Comparison of ENCODE assay signal across 8 cellular contexts in the genomic region with DNA sequence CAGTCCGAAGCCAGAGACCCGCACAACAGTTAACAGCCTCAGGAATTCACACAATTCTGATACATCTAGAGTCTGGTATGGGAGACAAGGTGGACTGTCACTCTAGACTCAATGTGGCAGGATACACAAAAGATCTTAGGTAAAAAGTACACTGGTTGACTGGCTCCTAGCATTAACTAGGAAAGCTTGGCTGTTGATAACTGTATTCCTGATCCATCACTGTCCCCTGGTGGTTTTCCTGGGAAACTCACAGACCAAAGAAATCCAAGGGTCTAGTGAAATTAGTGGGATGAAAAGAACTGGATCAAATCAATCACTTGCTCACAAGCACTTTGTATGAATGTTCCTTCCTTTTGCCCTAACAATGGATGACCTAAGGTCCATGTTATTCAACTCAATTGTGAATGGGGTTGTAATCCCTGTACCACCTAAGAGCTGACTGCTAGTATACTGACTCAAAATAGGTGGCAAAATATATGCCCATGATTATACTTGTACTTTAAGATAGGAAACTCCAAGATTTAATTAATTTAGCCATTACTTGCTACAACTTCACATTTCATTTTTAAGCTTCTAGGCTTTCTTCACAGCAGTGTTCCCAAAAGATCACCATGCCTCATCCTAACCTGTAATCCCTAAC. TPM values are rescaled to one million over a fixed set of nuclear protein-coding genes. Genes with fewer than 3 reads are reported as not detected.
DNase-seq lines count a peak whose midpoint lies in the region; ATAC-seq, FAIRE-seq and TF ChIP-seq lines count a peak whose summit lies in the region.

No MANE protein-coding gene starts in this region.

- peaks cover 0 to 3% (median 0%) of the 10 kb centered on the region in 4 experiments; a peak in 2 of 7 replicates for H3K4me1 ChIP-seq in H1 (replicated peaks in 1 of 4; ENCODE audit: control insufficient read depth in 3 of 4, insufficient read depth in 4 of 4, low read length in 3 of 4)
- H3K4me1 ChIP-seq in trophoblast cell (ENCODE audit: control insufficient read depth in 1 of 2, insufficient read depth in 2 of 2, low read length in 2 of 2) = peaks cover 2 to 8% of the 10 kb centered on the region in 2 experiments
- peaks cover 0 to 2% of the 10 kb centered on the region in 2 donors for H3K4me1 ChIP-seq in aorta (ENCODE audit: control insufficient read depth in 1 of 2, insufficient read depth in 2 of 2, low read length in 2 of 2)

- no peaks in the 10 kb centered on the region for H3K27me3 Mint-ChIP-seq in T-helper 17 cell

- no peak overlapping the region for H3K56ac ChIP-seq in H1 (replicated peaks; ENCODE audit: insufficient read length, low read depth, low read length)

- TF ChIP-seq POLR2A in H1 (IDR thresholded peaks at IDR 0.05; ENCODE audit: control extremely low read depth in 1 of 2, low read depth in 2 of 2, low read length in 2 of 2) = no peak

- peaks cover 3% of the 10 kb centered on the region for H3K4me1 Mint-ChIP-seq in T-helper 17 cell

- H3K4me3 Mint-ChIP-seq in T-helper 17 cell = no peak overlapping the region

- H2BK20ac ChIP-seq in H1 (ENCODE audit: low read length) = no peak overlapping the region

- H2AFZ ChIP-seq in H1 (ENCODE audit: low read length) = no peak overlapping the region
- H2AFZ ChIP-seq in trophoblast cell (ENCODE audit: insufficient read depth, low read length, poor library complexity) = no peak overlapping the region

- TF ChIP-seq EP300 in H1 (IDR thresholded peaks at IDR 0.05; ENCODE audit: borderline replicate concordance in 1 of 2, low read depth in 2 of 2, low read length in 2 of 2) = no peak

- H2BK5ac ChIP-seq in H1 (ENCODE audit: low read depth, low read length) (no peak overlapping the region), trophoblast cell (ENCODE audit: low read depth, low read length, poor library complexity) (no peak overlapping the region)

- intact Hi-C loops in aorta (cut with DNase I) = no loop called here

- peaks cover 7% of the 10 kb centered on the region for H3K36me3 Mint-ChIP-seq in T-helper 17 cell (ENCODE audit: low read depth)

- H3K79me2 ChIP-seq in H1 (ENCODE audit: control insufficient read depth in 1 of 2, insufficient read depth in 2 of 2, low read length in 2 of 2) (no peaks in the 10 kb centered on the region), trophoblast cell (ENCODE audit: control insufficient read depth, insufficient read depth, low read length, poor library complexity) (no peaks in the 10 kb centered on the region)

- TF ChIP-seq CTCF in GM06990 (IDR thresholded peaks at IDR 0.05; ENCODE audit: insufficient read depth, low read length, poor library complexity, severe bottlenecking) (peak; percentile 32), H1 (IDR thresholded peaks at IDR 0.05; ENCODE audit: control extremely low read depth in 1 of 3, insufficient read depth in 1 of 3, low read depth in 1 of 3, low read length in 3 of 3) (peak in 2 of 3 experiments; percentile 92 to 93; a peak in 3 of 4 replicates)

- H3K27ac ChIP-seq in H1 (ENCODE audit: low read depth, low read length) (no peak overlapping the region), trophoblast cell (ENCODE audit: low read depth, low read length) (peak overlapping the region; percentile 72), aorta (ENCODE audit: low read depth in 1 of 2, low read length in 2 of 2) (no peak overlapping the region)

- H3K9ac ChIP-seq in H1 (replicated peaks in 1 of 4; ENCODE audit: extremely low read depth in 1 of 4, low read depth in 3 of 4, low read length in 3 of 4) (no peak overlapping the region), trophoblast cell (ENCODE audit: low read length) (no peak overlapping the region)

- WGBS in H1 (ENCODE audit: extremely low coverage in 1 of 2, insufficient coverage in 1 of 2, insufficient read length in 1 of 2, insufficient replicate concordance in 2 of 2, low coverage in 1 of 2, low lambda C conversion rate in 2 of 2, missing lambda C conversion rate in 1 of 2), 2 experiments = 89% methylated on average over 2 of the region's 2 CpGs; no CpG with 5 or more reads in 1 of the 2 experiments
- no CpG with 5 or more reads among the region's 2 CpGs for WGBS in trophoblast cell (ENCODE audit: extremely low coverage, insufficient coverage, insufficient read length)
- 93 to 96% methylated on average over 2 of the region's 2 CpGs for WGBS in aorta, 2 donors

- H2BK120ac ChIP-seq in H1 (replicated peaks; ENCODE audit: low read depth, low read length) (no peak overlapping the region), trophoblast cell (ENCODE audit: insufficient read depth, low read length, poor library complexity) (no peak overlapping the region)

- H3K36me3 ChIP-seq in GM06990 (ENCODE audit: control insufficient read depth, insufficient read depth, low read length) (peaks cover 2% of the 10 kb centered on the region; the same call in 1 of the 2 replicates), H1 (ENCODE audit: control insufficient read depth in 2 of 4, insufficient read depth in 4 of 4, low read length in 3 of 4) (peaks cover under 1 to 67% (median 28%) of the 10 kb centered on the region in 4 experiments), trophoblast cell (ENCODE audit: control insufficient read depth in 1 of 2, insufficient read depth in 2 of 2, low read length in 2 of 2) (peaks cover 18 to 24% of the 10 kb centered on the region in 2 experiments), aorta (ENCODE audit: control insufficient read depth in 1 of 2, insufficient read depth in 2 of 2, low read length in 1 of 2) (peaks cover 2 to 11% of the 10 kb centered on the region in 2 donors)

- no peak overlapping the region for H3K4me2 ChIP-seq in H1 (ENCODE audit: insufficient read depth in 1 of 2, low read depth in 2 of 2, low read length in 2 of 2)
- H3K4me2 ChIP-seq in trophoblast cell (ENCODE audit: low read length) = no peak overlapping the region

- CTCF ChIA-PET in H1 (lab: Charles Lee; ENCODE audit: partially characterized antibody) = interaction anchor here (0.6 to 12.6 kb wide), 36 partner anchors 12 to 738 kb away, joined by 3 to 181 read pairs (median 6); a partner anchor contains a TSS

- no peak overlapping the region for H4K12ac ChIP-seq in trophoblast cell (ENCODE audit: low read depth, low read length)

- no peak overlapping the region for H3K27ac Mint-ChIP-seq in T-helper 17 cell

- H3K79me1 ChIP-seq in H1 (ENCODE audit: low read depth, low read length) (no peaks in the 10 kb centered on the region), trophoblast cell (ENCODE audit: low read length) (no peaks in the 10 kb centered on the region)

- H3K23ac ChIP-seq in H1 (ENCODE audit: insufficient read length) (no peak overlapping the region), trophoblast cell (ENCODE audit: low read length) (no peak overlapping the region)

- no peaks in the 10 kb centered on the region for H3K23me2 ChIP-seq in H1 (ENCODE audit: low read depth, low read length)

- H4K91ac ChIP-seq in H1 (replicated peaks; ENCODE audit: insufficient read length, low read length) (no peak overlapping the region), trophoblast cell (ENCODE audit: low read depth, low read length) (no peak overlapping the region)

- no peak overlapping the region for H4K5ac ChIP-seq in H1 (ENCODE audit: insufficient read length, low read depth, low read length)

- POLR2A ChIA-PET in H1 (lab: Charles Lee; ENCODE audit: partially characterized antibody) = interaction anchor here (0.8 to 3.2 kb wide), 8 partner anchors 9 to 184 kb away, joined by 4 to 15 read pairs (median 6); a partner anchor contains a TSS

- no peak overlapping the region for H4K8ac ChIP-seq in H1 (ENCODE audit: extremely low read depth, insufficient read depth, low read length)
- no peak overlapping the region for H4K8ac ChIP-seq in trophoblast cell (ENCODE audit: low read depth, low read length)

- no peaks in the 10 kb centered on the region for H4K20me1 ChIP-seq in H1 (replicated peaks in 1 of 2; ENCODE audit: control insufficient read depth in 1 of 2, insufficient read depth in 2 of 2, low read length in 2 of 2)

- TF ChIP-seq RAD21 in H1 (IDR thresholded peaks at IDR 0.05 in 1 of 2, conservative IDR thresholded peaks at IDR 0.05 in 1 of 2; ENCODE audit: low read depth in 2 of 2, low read length in 2 of 2) = peak; percentile 100

- H3K14ac ChIP-seq in H1 (ENCODE audit: insufficient read length) = no peak overlapping the region
- no peak overlapping the region for H3K14ac ChIP-seq in trophoblast cell (ENCODE audit: low read length)

- H3K9me3 ChIP-seq in H1 (ENCODE audit: insufficient read depth in 2 of 2, low read depth in 1 of 2, low read length in 1 of 2) = no peaks in the 10 kb centered on the region
- H3K9me3 ChIP-seq in trophoblast cell (ENCODE audit: insufficient read depth, low read depth, low read length) = no peaks in the 10 kb centered on the region
- no peaks in the 10 kb centered on the region for H3K9me3 ChIP-seq in aorta (ENCODE audit: control insufficient read depth, low read length)
- no peaks in the 10 kb centered on the region for H3K9me3 ChIP-seq in T-helper 17 cell (ENCODE audit: control insufficient read depth, low read length, poor library complexity, severe bottlenecking)

- DNase-seq in GM06990 (ENCODE audit: extremely low read depth, insufficient read length) (no peak), NCI-H460 (ENCODE audit: extremely low read depth, low read depth) (peak; percentile 45), H1 (ENCODE audit: low read depth in 1 of 2, low spot score in 2 of 2) (no peak), trophoblast cell (peak in 1 of 2 donors; percentile 68), aorta (no peak), HPDE6-E6E7 (ENCODE audit: extremely low spot score) (no peak), T-helper 17 cell (no peak)

- H2AK5ac ChIP-seq in H1 (ENCODE audit: low read depth, low read length) = no peak overlapping the region
- no peak overlapping the region for H2AK5ac ChIP-seq in trophoblast cell (ENCODE audit: low read length)

- H2BK15ac ChIP-seq in H1 (ENCODE audit: low read length) = no peak overlapping the region

- H3K4ac ChIP-seq in H1 (replicated peaks; ENCODE audit: insufficient read length, low read depth, low read length) (no peak overlapping the region), trophoblast cell (ENCODE audit: low read depth, low read length) (no peak overlapping the region)

- H2BK12ac ChIP-seq in H1 (ENCODE audit: low read depth, low read length) (no peak overlapping the region), trophoblast cell (ENCODE audit: low read length) (no peak overlapping the region)

- no peak overlapping the region for H3K4me3 ChIP-seq in GM06990 (replicated peaks; ENCODE audit: low read depth, low read length)
- no peak overlapping the region for H3K4me3 ChIP-seq in H1 (ENCODE audit: extremely low read depth in 1 of 4, insufficient read depth in 2 of 4, low read depth in 3 of 4, low read length in 4 of 4)
- H3K4me3 ChIP-seq in trophoblast cell (ENCODE audit: low read depth, low read length) = no peak overlapping the region
- no peak overlapping the region for H3K4me3 ChIP-seq in aorta (ENCODE audit: low read length in 2 of 2)

- ATAC-seq in HG02938 (IDR thresholded peaks at IDR 0.05; ENCODE audit: unreplicated experiment) = no peak
- ATAC-seq in aorta (ENCODE audit: low FRiP score) = no peak
- no peak for ATAC-seq in T-helper 17 cell

- FAIRE-seq in H1 (lab: Jason Lieb, UNC) = peak; percentile 77

- H3K27me3 ChIP-seq in GM06990 (replicated peaks; ENCODE audit: control insufficient read depth, insufficient read depth, low read length) = no peaks in the 10 kb centered on the region
- no peaks in the 10 kb centered on the region for H3K27me3 ChIP-seq in H1 (replicated peaks in 1 of 4; ENCODE audit: control insufficient read depth in 3 of 4, extremely low read depth in 1 of 4, insufficient read depth in 3 of 4, low read length in 3 of 4)
- H3K27me3 ChIP-seq in trophoblast cell (ENCODE audit: insufficient read depth, low read length) = no peaks in the 10 kb centered on the region
- no peaks in the 10 kb centered on the region for H3K27me3 ChIP-seq in aorta (ENCODE audit: control insufficient read depth in 1 of 2, insufficient read depth in 2 of 2, low read length in 1 of 2)

- no peak overlapping the region for H3K18ac ChIP-seq in H1 (ENCODE audit: extremely low read depth, low read length)
- H3K18ac ChIP-seq in trophoblast cell (ENCODE audit: low read length) = no peak overlapping the region

RNA-seq across cellular contexts. Expression of a gene that starts 14.0 kb away (rescaled TPM):
- 59.3 and 74.8 TPM in 2 replicates for total RNA-seq in NCI-H460 (2014; rRNA removed; shearing (Covaris generic))
- polyA plus RNA-seq in NCI-H460 (2014; cell fraction: nucleus; rRNA removed) = 53.5 and 81.7 TPM in 2 replicates
- total RNA-seq in H1 (2021; fragmentation: NEBNext Ultra II Directional; extraction: Animal tissue kit (Norgen Biotek cat#: 25700)) = 168 and 178 TPM in 2 replicates
- polyA plus RNA-seq in H1 (2011; rRNA removed) = 258 and 287 TPM in 2 replicates
- 273 TPM for polyA plus RNA-seq in H1 (2011; cell fraction: cytosol; rRNA removed)
- polyA plus RNA-seq in H1 (2011; cell fraction: nucleus; rRNA removed) = 288 TPM
- polyA plus RNA-seq in H1 (2012, experiment 1 of 2) = 283 to 375 TPM (median 345 TPM) in 4 replicates
- 241 TPM for polyA plus RNA-seq in H1 (2012, experiment 2 of 2)
- polyA plus RNA-seq in H1 (2013, experiment 1 of 2) = 424 TPM
- 546 TPM for polyA plus RNA-seq in H1 (2013, experiment 2 of 2)
- 253 and 295 TPM in 2 replicates for polyA minus RNA-seq in H1 (2011; rRNA and poly(A)+ RNA removed)
- polyA minus RNA-seq in H1 (2011; cell fraction: cytosol; rRNA and poly(A)+ RNA removed) = 120 TPM
- 120 TPM for polyA minus RNA-seq in H1 (2011; cell fraction: nucleus; rRNA and poly(A)+ RNA removed)
- 842 and 851 TPM in 2 replicates for polyA plus RNA-seq in trophoblast cell (2013)
- total RNA-seq in aorta = 100 to 1,000 TPM; 204 to 277 TPM
- polyA plus RNA-seq in aorta = 100 to 1,000 TPM; 245 to 389 TPM
- total RNA-seq in T-helper 17 cell = 10 to 100 TPM; 32.7 to 39.0 TPM

RNA-seq across cellular contexts. Expression of a gene that starts 14.4 kb away (rescaled TPM):
- 18.4 and 24.3 TPM in 2 replicates for total RNA-seq in NCI-H460 (2014; rRNA removed; shearing (Covaris generic))
- 27.3 and 39.7 TPM in 2 replicates for polyA plus RNA-seq in NCI-H460 (2014; cell fraction: nucleus; rRNA removed)
- 43.5 and 51.5 TPM in 2 replicates for total RNA-seq in H1 (2021; fragmentation: NEBNext Ultra II Directional; extraction: Animal tissue kit (Norgen Biotek cat#: 25700))
- polyA plus RNA-seq in H1 (2011; rRNA removed) (58.2 and 78.6 TPM in 2 replicates), aorta (10 to 100 TPM; 14.5 TPM)
- 56.9 TPM for polyA plus RNA-seq in H1 (2011; cell fraction: cytosol; rRNA removed)
- polyA plus RNA-seq in H1 (2011; cell fraction: nucleus; rRNA removed) = 14.9 TPM
- polyA plus RNA-seq in H1 (2012, experiment 1 of 2) = 29.6 to 43.0 TPM (median 33.9 TPM) in 4 replicates
- 100 TPM for polyA plus RNA-seq in H1 (2012, experiment 2 of 2)
- polyA plus RNA-seq in H1 (2013, experiment 1 of 2) = 37.6 TPM
- 40.2 TPM for polyA plus RNA-seq in H1 (2013, experiment 2 of 2)
- polyA minus RNA-seq in H1 (2011; rRNA and poly(A)+ RNA removed) = 13.1 and 13.7 TPM in 2 replicates
- 20.4 TPM for polyA minus RNA-seq in H1 (2011; cell fraction: cytosol; rRNA and poly(A)+ RNA removed)
- 8.2 TPM for polyA minus RNA-seq in H1 (2011; cell fraction: nucleus; rRNA and poly(A)+ RNA removed)
- 23.9 and 25.1 TPM in 2 replicates for polyA plus RNA-seq in trophoblast cell (2013)
- total RNA-seq in aorta (10 to 100 TPM; 12.9 to 15.9 TPM), T-helper 17 cell (10 to 100 TPM; 14.4 to 21.3 TPM)

RNA-seq across cellular contexts. Expression of a gene that starts 53.1 kb away (rescaled TPM):
- total RNA-seq in NCI-H460 (2014; rRNA removed; shearing (Covaris generic)) = not detected in 2 replicates
- not detected in 2 replicates for polyA plus RNA-seq in NCI-H460 (2014; cell fraction: nucleus; rRNA removed)
- 3.0 and 3.5 TPM in 2 replicates for total RNA-seq in H1 (2021; fragmentation: NEBNext Ultra II Directional; extraction: Animal tissue kit (Norgen Biotek cat#: 25700))
- polyA plus RNA-seq in H1 (2011; rRNA removed) (2.5 and 3.2 TPM in 2 replicates), aorta (under 1 TPM; 0.38 to 0.64 TPM)
- polyA plus RNA-seq in H1 (2011; cell fraction: cytosol; rRNA removed) = 2.4 TPM
- 2.9 TPM for polyA plus RNA-seq in H1 (2011; cell fraction: nucleus; rRNA removed)
- 1.7 to 3.5 TPM (median 2.9 TPM) in 4 replicates for polyA plus RNA-seq in H1 (2012, experiment 1 of 2)
- 2.8 TPM for polyA plus RNA-seq in H1 (2012, experiment 2 of 2)
- 3.0 TPM for polyA plus RNA-seq in H1 (2013, experiment 1 of 2)
- 2.5 TPM for polyA plus RNA-seq in H1 (2013, experiment 2 of 2)
- polyA minus RNA-seq in H1 (2011; rRNA and poly(A)+ RNA removed) = 1.5 and 2.5 TPM in 2 replicates
- 1.8 TPM for polyA minus RNA-seq in H1 (2011; cell fraction: cytosol; rRNA and poly(A)+ RNA removed)
- polyA minus RNA-seq in H1 (2011; cell fraction: nucleus; rRNA and poly(A)+ RNA removed) = 0.90 TPM
- polyA plus RNA-seq in trophoblast cell (2013) = 0.34 and 0.47 TPM in 2 replicates
- total RNA-seq in aorta (1 to 10 TPM in 1 of 2 donors, under 1 TPM in 1; 0.94 to 1.2 TPM), T-helper 17 cell (not detected)
